Comparison of ENCODE assay signal across 1 cellular context in genomic region chr12:75910452-75910722, GRCh38.
TF ChIP-seq lines count a peak whose summit lies in the region.

No MANE protein-coding gene starts in this region.

TF ChIP-seq in A549, 52 proteins besides CTCF, POLR2A, EP300 and RAD21 (continued from another document):
- TF ChIP-seq SREBF2 (IDR thresholded peaks at IDR 0.05), result no peak
- TF ChIP-seq, protein P1, sequence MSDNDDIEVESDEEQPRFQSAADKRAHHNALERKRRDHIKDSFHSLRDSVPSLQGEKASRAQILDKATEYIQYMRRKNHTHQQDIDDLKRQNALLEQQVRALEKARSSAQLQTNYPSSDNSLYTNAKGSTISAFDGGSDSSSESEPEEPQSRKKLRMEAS (IDR thresholded peaks at IDR 0.05), result no peak
